11 cellular contexts compared by ENCODE assay signal in genomic region chr1:67711850-67712202, GRCh38. TPM values are rescaled to one million over a fixed set of nuclear protein-coding genes. Genes with fewer than 3 reads are reported as not detected.
A peak's percentile ranks its signal among the peaks of the same experiment; 100 is the strongest.
DNase-seq lines count a peak whose midpoint lies in the region; ATAC-seq and TF ChIP-seq lines count a peak whose summit lies in the region.
"Had no signal": no experiment of that assay in that cellular context is flagged by ENCODE, and none has a peak within 500 bp of the region (broad histone marks: within the 10 kb centered on the region; RNA-seq: fewer than 3 reads in every experiment).

No MANE protein-coding gene starts in this region.

- H3K4me3 Mint-ChIP-seq in naive thymus-derived CD4-positive, alpha-beta T cell = no peak overlapping the region
- H3K4me3 Mint-ChIP-seq: neural crest cell had no signal

- no peak overlapping the region for H3K4me3 ChIP-seq in thoracic aorta
- H3K4me3 ChIP-seq in naive thymus-derived CD4-positive, alpha-beta T cell (ENCODE audit: low read length) = no peak overlapping the region
- H3K4me3 ChIP-seq: heart left ventricle had no signal

- TF ChIP-seq CTCF in thoracic aorta (IDR thresholded peaks at IDR 0.05) = no peak

- no peak overlapping the region for H3K27ac Mint-ChIP-seq in naive thymus-derived CD4-positive, alpha-beta T cell

- no peaks in the 10 kb centered on the region for H3K9me3 Mint-ChIP-seq in naive thymus-derived CD4-positive, alpha-beta T cell
- H3K9me3 Mint-ChIP-seq: neural crest cell had no signal

- peaks cover 0 to 5% (median 0%) of the 10 kb centered on the region in 7 donors for H3K4me1 Mint-ChIP-seq in naive thymus-derived CD4-positive, alpha-beta T cell

- H3K4me1 ChIP-seq in thoracic aorta (ENCODE audit: control insufficient read depth in 1 of 2, low read depth in 2 of 2) = peaks cover 63 to 92% of the 10 kb centered on the region in 2 donors
- H3K4me1 ChIP-seq in naive thymus-derived CD4-positive, alpha-beta T cell (ENCODE audit: control insufficient read depth in 2 of 2, insufficient read depth in 2 of 2, low read length in 2 of 2) = no peaks in the 10 kb centered on the region

- POLR2A ChIA-PET in naive thymus-derived CD4-positive, alpha-beta T cell (lab: Charles Lee) = interaction anchor here (1.0 kb wide), 1 partner anchor 27 kb away, joined by 3 read pairs; the partner anchor contains the start of gene GADD45A

- H3K9me3 ChIP-seq in thoracic aorta = no peaks in the 10 kb centered on the region
- H3K9me3 ChIP-seq in naive thymus-derived CD4-positive, alpha-beta T cell (ENCODE audit: control insufficient read depth in 2 of 3, low read length in 3 of 3) = no peaks in the 10 kb centered on the region
- H3K9me3 ChIP-seq: heart left ventricle had no signal

- H3K27ac ChIP-seq in thoracic aorta = peak overlapping the region; percentile 89 to 95
- H3K27ac ChIP-seq in naive thymus-derived CD4-positive, alpha-beta T cell (ENCODE audit: low read depth, low read length) = no peak overlapping the region

- in situ Hi-C loops in SK-MEL-5 (cut with HindIII; ENCODE audit: low pct_unique_long_range_greater_than_20kb, low sequenced_read_pairs) = no loop called here

- CTCF ChIA-PET in naive thymus-derived CD4-positive, alpha-beta T cell (lab: Charles Lee) = no interaction called here

- no peaks in the 10 kb centered on the region for H3K36me3 Mint-ChIP-seq in naive thymus-derived CD4-positive, alpha-beta T cell

- ATAC-seq in HG03175 (IDR thresholded peaks at IDR 0.05; ENCODE audit: unreplicated experiment) = peak; percentile 60
- ATAC-seq in thoracic aorta (ENCODE audit: insufficient number of reproducible peaks, low FRiP score, low read depth) = no peak
- no peak for ATAC-seq in HG02759 (IDR thresholded peaks at IDR 0.05; ENCODE audit: unreplicated experiment)
- no peak for ATAC-seq in naive thymus-derived CD4-positive, alpha-beta T cell

- no peaks in the 10 kb centered on the region for H3K27me3 ChIP-seq in thoracic aorta (replicated peaks; ENCODE audit: insufficient read depth)
- no peaks in the 10 kb centered on the region for H3K27me3 ChIP-seq in naive thymus-derived CD4-positive, alpha-beta T cell (ENCODE audit: control insufficient read depth in 2 of 2, insufficient read depth in 2 of 2, low read length in 2 of 2)
- H3K27me3 ChIP-seq: heart left ventricle had no signal

- intact Hi-C loops in naive thymus-derived CD4-positive, alpha-beta T cell (cut with micrococcal nuclease) = no loop called here

- H3K27me3 Mint-ChIP-seq in naive thymus-derived CD4-positive, alpha-beta T cell = peaks cover 0 to 7% (median 0%) of the 10 kb centered on the region in 5 donors

- DNase-seq in NCI-H2107 treated with DMSO at 0.1 percent for 48 hours (lab: John Stamatoyannopoulos, UW; ENCODE audit: unreplicated experiment) (peak; percentile 27), NCI-H2107 (lab: John Stamatoyannopoulos, UW) (no peak), SK-MEL-5 (ENCODE audit: low read depth, low spot score) (peak; percentile 40), thoracic aorta (ENCODE audit: low spot score) (no peak), SIG-M5 treated with dmso at 0.1 percent for 504 hours (lab: John Stamatoyannopoulos, UW; ENCODE audit: unreplicated experiment) (no peak)
- DNase-seq in naive thymus-derived CD4-positive, alpha-beta T cell = no peak
- DNase-seq: heart left ventricle, left cardiac atrium had no signal

- H3K36me3 ChIP-seq in thoracic aorta = no peaks in the 10 kb centered on the region
- no peaks in the 10 kb centered on the region for H3K36me3 ChIP-seq in naive thymus-derived CD4-positive, alpha-beta T cell (ENCODE audit: control insufficient read depth in 2 of 3, insufficient read depth in 3 of 3, low read length in 3 of 3)
- H3K36me3 ChIP-seq: heart left ventricle had no signal

RNA-seq across cellular contexts. Expression of gene GADD45A, which starts 26.8 kb away (rescaled TPM):
- total RNA-seq in SK-MEL-5 (2014; rRNA removed; shearing (Covaris generic)) = 7.4 and 9.4 TPM in 2 replicates
- polyA plus RNA-seq in SK-MEL-5 (2015; cell fraction: cytosol; rRNA removed) = 31.4 and 31.6 TPM in 2 replicates
- polyA plus RNA-seq in SK-MEL-5 (2015; cell fraction: nucleus; rRNA removed) = 30.4 and 54.8 TPM in 2 replicates
- 100 to 1,000 TPM; 227 to 262 TPM for total RNA-seq in thoracic aorta
- total RNA-seq in naive thymus-derived CD4-positive, alpha-beta T cell = 10 to 100 TPM; 15.0 to 70.4 (median 24.2) TPM
- 1 to 10 TPM; 7.0 to 8.3 TPM for polyA plus RNA-seq in naive thymus-derived CD4-positive, alpha-beta T cell

Comparison
In these comparisons a context has a peak if more than half of its experiments do, and no peak if none do; other contexts are left out.
1. DNase-seq: peak in NCI-H2107 treated with DMSO at 0.1 percent for 48 hours (single experiment) and SK-MEL-5 (single experiment); none in NCI-H2107 (single experiment), thoracic aorta (single experiment), SIG-M5 treated with dmso at 0.1 percent for 504 hours (single experiment) and naive thymus-derived CD4-positive, alpha-beta T cell (0 of 9).